8 cellular contexts compared by ENCODE assay signal in the genomic region with DNA sequence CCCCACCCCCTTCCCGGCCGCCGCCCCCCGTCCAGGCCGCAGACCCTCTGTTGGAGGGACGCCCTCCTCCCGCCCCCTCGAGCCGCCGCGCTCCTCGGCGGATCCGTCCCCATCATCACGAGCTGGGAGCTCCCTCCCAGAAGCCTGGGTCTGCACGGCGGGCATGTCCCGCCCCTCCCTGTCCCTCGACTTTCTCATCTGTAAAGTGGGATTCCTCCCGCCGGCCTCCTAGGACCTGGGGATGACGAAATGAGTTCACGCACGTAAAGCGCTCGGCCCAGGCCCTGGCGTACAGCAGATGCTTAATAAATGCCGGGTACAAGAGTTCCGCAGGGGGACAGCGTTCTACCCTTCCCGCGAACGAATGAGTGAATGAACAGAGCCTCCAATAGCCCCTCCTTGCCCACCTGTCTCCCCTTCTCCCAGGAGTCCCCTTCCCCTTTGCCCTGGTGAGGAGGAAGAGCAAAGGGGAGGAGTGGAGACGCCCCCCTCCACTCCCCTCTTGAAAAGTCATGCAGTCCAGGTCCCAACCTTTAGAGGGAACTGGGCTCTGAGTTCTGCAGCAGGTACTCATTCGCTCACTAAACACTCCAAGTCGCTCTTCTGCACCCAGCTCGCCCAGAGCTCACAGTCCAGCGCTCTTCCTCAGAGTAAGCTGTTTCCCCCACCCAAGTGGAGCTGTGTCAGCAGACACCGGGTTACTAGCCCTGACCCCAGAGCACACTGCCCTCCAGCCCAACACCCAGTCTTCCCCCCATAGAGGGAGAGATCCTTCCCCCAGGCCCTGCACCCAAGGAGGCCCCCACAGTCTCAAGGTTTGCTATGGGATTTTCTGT. TPM values are rescaled to one million over a fixed set of nuclear protein-coding genes. Genes with fewer than 3 reads are reported as not detected.
DNase-seq lines count a peak whose midpoint lies in the region; ATAC-seq, FAIRE-seq and TF ChIP-seq lines count a peak whose summit lies in the region.

No MANE protein-coding gene starts in this region.

- H3K27me3 Mint-ChIP-seq in nephron (ENCODE audit: low read depth) = peaks cover 52% of the 10 kb centered on the region

- FAIRE-seq in A549 (lab: Jason Lieb, UNC) = no peak

- no peaks in the 10 kb centered on the region for H3K36me3 ChIP-seq in HEK293 (ENCODE audit: control insufficient read depth in 2 of 2, insufficient read depth in 1 of 2, low read length in 2 of 2)

- no peaks in the 10 kb centered on the region for H3K9me3 ChIP-seq in A549
- no peaks in the 10 kb centered on the region for H3K9me3 ChIP-seq in HEK293 (ENCODE audit: control insufficient read depth, insufficient read depth, low read depth, low read length)

- no peak for TF ChIP-seq RAD21 in A549 (conservative IDR thresholded peaks at IDR 0.05 in 1 of 2, IDR thresholded peaks at IDR 0.05 in 1 of 2)

- peak overlapping the region in 1 of 3 experiments; percentile 25 for H3K27ac Mint-ChIP-seq in nephron

- CTCF ChIA-PET in A549 (lab: Yijun Ruan, JAX) (interaction anchor here (0.6 to 0.7 kb wide), 2 partner anchors 72 to 267 kb away, joined by 3 read pairs; no protein-coding TSS in a partner anchor), HEK293 (lab: Yijun Ruan, JAX) (no interaction called here)

- TF ChIP-seq POLR2A in A549 (IDR thresholded peaks at IDR 0.05; ENCODE audit: low read length) = no peak

- peak overlapping the region; percentile 58 for H3K4me3 ChIP-seq in A549
- no peak overlapping the region for H3K4me3 ChIP-seq in HEK293 (ENCODE audit: low read depth, low read length)

- peak overlapping the region; percentile 94 for H3K4me2 ChIP-seq in A549

- H3K4me1 Mint-ChIP-seq in nephron = peaks cover 12% of the 10 kb centered on the region

- POLR2A ChIA-PET in A549 (lab: Yijun Ruan, JAX) (interaction anchor here (0.6 kb wide), 1 partner anchor 922 kb away, joined by 3 read pairs; no protein-coding TSS in a partner anchor), HEK293 (lab: Yijun Ruan, JAX) (no interaction called here)

- 75% methylated on average over 18 of the region's 39 CpGs for WGBS in A549 (ENCODE audit: missing lambda C conversion rate)

- TF ChIP-seq CTCF in A549 (IDR thresholded peaks at IDR 0.05) (no peak), HEK293 (tag by site-specific recombination; IDR thresholded peaks at IDR 0.05) (no peak), nephron (IDR thresholded peaks at IDR 0.05; ENCODE audit: unreplicated experiment in 3 of 3) (no peak)

- peaks cover 40% of the 10 kb centered on the region for H3K4me1 ChIP-seq in A549
- H3K4me1 ChIP-seq in HEK293 (ENCODE audit: control insufficient read depth, insufficient read depth, low read length) = no peaks in the 10 kb centered on the region

- H3K27ac ChIP-seq in A549 (peak overlapping the region; percentile 74 to 94), HEK293 (ENCODE audit: extremely low read depth, low read depth, low read length) (no peak overlapping the region), cingulate gyrus (ENCODE audit: low read depth, low read length) (peak overlapping the region; percentile 84)

- DNase-seq in A549 (ENCODE audit: low read depth in 1 of 2, low spot score in 1 of 2) = no peak
- no peak for DNase-seq in NCI-H510A (lab: John Stamatoyannopoulos, UW)
- no peak for DNase-seq in HCEC 1CT
- DNase-seq in SKM-1 treated with dmso at 0.1 percent for 144 hours (lab: John Stamatoyannopoulos, UW; ENCODE audit: unreplicated experiment) = no peak

- H3K9me3 Mint-ChIP-seq in nephron = no peaks in the 10 kb centered on the region

- ATAC-seq in A549 (no peak), HG03108 (IDR thresholded peaks at IDR 0.05; ENCODE audit: unreplicated experiment) (no peak)

- peak overlapping the region; percentile 81 to 85 (median 85) for H3K4me3 Mint-ChIP-seq in nephron

- H3K36me3 Mint-ChIP-seq in nephron (ENCODE audit: low read depth) = no peaks in the 10 kb centered on the region

- TF ChIP-seq EP300 in A549 (IDR thresholded peaks at IDR 0.05) = no peak

TF ChIP-seq in A549, 52 proteins besides CTCF, POLR2A, EP300 and RAD21 (continues in another document):
- no peak for TF ChIP-seq MAZ (IDR thresholded peaks at IDR 0.05; ENCODE audit: borderline replicate concordance, low read depth, low read length)
- no peak for TF ChIP-seq HDAC2 (IDR thresholded peaks at IDR 0.05)
- TF ChIP-seq, protein P1, sequence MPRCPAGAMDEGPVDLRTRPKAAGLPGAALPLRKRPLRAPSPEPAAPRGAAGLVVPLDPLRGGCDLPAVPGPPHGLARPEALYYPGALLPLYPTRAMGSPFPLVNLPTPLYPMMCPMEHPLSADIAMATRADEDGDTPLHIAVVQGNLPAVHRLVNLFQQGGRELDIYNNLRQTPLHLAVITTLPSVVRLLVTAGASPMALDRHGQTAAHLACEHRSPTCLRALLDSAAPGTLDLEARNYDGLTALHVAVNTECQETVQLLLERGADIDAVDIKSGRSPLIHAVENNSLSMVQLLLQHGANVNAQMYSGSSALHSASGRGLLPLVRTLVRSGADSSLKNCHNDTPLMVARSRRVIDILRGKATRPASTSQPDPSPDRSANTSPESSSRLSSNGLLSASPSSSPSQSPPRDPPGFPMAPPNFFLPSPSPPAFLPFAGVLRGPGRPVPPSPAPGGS (IDR thresholded peaks at IDR 0.05) = no peak
- TF ChIP-seq NR3C1 (IDR thresholded peaks at IDR 0.05) = no peak
- no peak for TF ChIP-seq REST (IDR thresholded peaks at IDR 0.05)

TF ChIP-seq in HEK293, 187 proteins besides CTCF, POLR2A, EP300 and RAD21:
- no peak for TF ChIP-seq MEIS1 (CRISPR knock-in tag; IDR thresholded peaks at IDR 0.05; ENCODE audit: borderline replicate concordance)
- no peak for TF ChIP-seq TCF7L2 (IDR thresholded peaks at IDR 0.05; ENCODE audit: borderline replicate concordance, low read depth, low read length)
- no peak for TF ChIP-seq ZNF211 (tag by site-specific recombination; IDR thresholded peaks at IDR 0.05; ENCODE audit: low read depth)
- TF ChIP-seq, protein P2, sequence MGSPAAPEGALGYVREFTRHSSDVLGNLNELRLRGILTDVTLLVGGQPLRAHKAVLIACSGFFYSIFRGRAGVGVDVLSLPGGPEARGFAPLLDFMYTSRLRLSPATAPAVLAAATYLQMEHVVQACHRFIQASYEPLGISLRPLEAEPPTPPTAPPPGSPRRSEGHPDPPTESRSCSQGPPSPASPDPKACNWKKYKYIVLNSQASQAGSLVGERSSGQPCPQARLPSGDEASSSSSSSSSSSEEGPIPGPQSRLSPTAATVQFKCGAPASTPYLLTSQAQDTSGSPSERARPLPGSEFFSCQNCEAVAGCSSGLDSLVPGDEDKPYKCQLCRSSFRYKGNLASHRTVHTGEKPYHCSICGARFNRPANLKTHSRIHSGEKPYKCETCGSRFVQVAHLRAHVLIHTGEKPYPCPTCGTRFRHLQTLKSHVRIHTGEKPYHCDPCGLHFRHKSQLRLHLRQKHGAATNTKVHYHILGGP (tag by site-specific recombination; IDR thresholded peaks at IDR 0.05) = no peak
- TF ChIP-seq, protein P3, sequence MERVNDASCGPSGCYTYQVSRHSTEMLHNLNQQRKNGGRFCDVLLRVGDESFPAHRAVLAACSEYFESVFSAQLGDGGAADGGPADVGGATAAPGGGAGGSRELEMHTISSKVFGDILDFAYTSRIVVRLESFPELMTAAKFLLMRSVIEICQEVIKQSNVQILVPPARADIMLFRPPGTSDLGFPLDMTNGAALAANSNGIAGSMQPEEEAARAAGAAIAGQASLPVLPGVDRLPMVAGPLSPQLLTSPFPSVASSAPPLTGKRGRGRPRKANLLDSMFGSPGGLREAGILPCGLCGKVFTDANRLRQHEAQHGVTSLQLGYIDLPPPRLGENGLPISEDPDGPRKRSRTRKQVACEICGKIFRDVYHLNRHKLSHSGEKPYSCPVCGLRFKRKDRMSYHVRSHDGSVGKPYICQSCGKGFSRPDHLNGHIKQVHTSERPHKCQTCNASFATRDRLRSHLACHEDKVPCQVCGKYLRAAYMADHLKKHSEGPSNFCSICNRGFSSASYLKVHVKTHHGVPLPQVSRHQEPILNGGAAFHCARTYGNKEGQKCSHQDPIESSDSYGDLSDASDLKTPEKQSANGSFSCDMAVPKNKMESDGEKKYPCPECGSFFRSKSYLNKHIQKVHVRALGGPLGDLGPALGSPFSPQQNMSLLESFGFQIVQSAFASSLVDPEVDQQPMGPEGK (tag by site-specific recombination; IDR thresholded peaks at IDR 0.05) = 0 out of 2 replicates have a peak, but pooled peaks have one; percentile 14
- no peak for TF ChIP-seq ZNF362 (tag by site-specific recombination; IDR thresholded peaks at IDR 0.05)
- 0 out of 2 replicates have a peak, but pooled peaks have one; percentile 14 for TF ChIP-seq KLF1 (tag by site-specific recombination; IDR thresholded peaks at IDR 0.05)

RNA-seq across cellular contexts. Expression of gene RAP1GAP, which starts 16.8 kb away (rescaled TPM):
- polyA plus RNA-seq in A549 (2011; rRNA removed) (16.7 and 21.4 TPM in 2 replicates), A549 (2017; fragmentation: RNase III; extraction: RNeasy Plus Mini Kit Qiagen cat#74134 plus additional on column Dnase treatment) (4.3 to 5.4 TPM (median 5.1 TPM) in 3 replicates)
- polyA plus RNA-seq in A549 (2012; cell fraction: cytosol; rRNA removed) = 8.2 and 10.2 TPM in 2 replicates
- 11.6 and 12.4 TPM in 2 replicates for polyA plus RNA-seq in A549 (2012; cell fraction: nucleus; rRNA removed)
- polyA minus RNA-seq in A549 (2011; rRNA and poly(A)+ RNA removed) = 24.1 and 28.7 TPM in 2 replicates
